Comparison of ENCODE assay signal across 8 cellular contexts in genomic region chr22:42648368-42649260, GRCh38. TPM values are rescaled to one million over a fixed set of nuclear protein-coding genes. Genes with fewer than 3 reads are reported as not detected.
DNase-seq lines count a peak whose midpoint lies in the region; ATAC-seq and TF ChIP-seq lines count a peak whose summit lies in the region.

No MANE protein-coding gene starts in this region.

- no peak for TF ChIP-seq CTCF in OCI-LY7 (conservative IDR thresholded peaks at IDR 0.05; ENCODE audit: low read length)

- H3K9ac ChIP-seq in rectal smooth muscle tissue (ENCODE audit: low read length) = peak overlapping the region; percentile 98

- no peaks in the 10 kb centered on the region for H3K36me3 ChIP-seq in OCI-LY7 (ENCODE audit: insufficient read depth, low read length)
- H3K36me3 ChIP-seq in rectal smooth muscle tissue (ENCODE audit: control insufficient read depth, insufficient read depth, low read length) = no peaks in the 10 kb centered on the region

- peaks cover 23% of the 10 kb centered on the region; the same call in 1 of the 2 replicates for H3K79me2 ChIP-seq in OCI-LY7 (ENCODE audit: insufficient read depth, low read depth, low read length)

- POLR2A ChIA-PET in OCI-LY7 (lab: Charles Lee) = interaction anchor here (0.6 to 1.0 kb wide), 4 partner anchors 11 to 1356 kb away, joined by 3 to 4 read pairs (median 3); no protein-coding TSS in a partner anchor

- CTCF ChIA-PET in OCI-LY7 (lab: Charles Lee; ENCODE audit: unreplicated experiment) = no interaction called here

- no peaks in the 10 kb centered on the region for H3K27me3 ChIP-seq in rectal smooth muscle tissue (ENCODE audit: control insufficient read depth, insufficient read depth, low read length)

- H3K4me1 ChIP-seq in OCI-LY7 (ENCODE audit: insufficient read depth, low read length, poor library complexity, severe bottlenecking) (peaks cover 36% of the 10 kb centered on the region), rectal smooth muscle tissue (ENCODE audit: control insufficient read depth, insufficient read depth, low read length) (peaks cover 39% of the 10 kb centered on the region)

- H3K9me3 Mint-ChIP-seq in activated naive CD8-positive, alpha-beta T cell treated with anti-CD3 and anti-CD28 coated beads, Interleukin-2, amount 50 U/mL, for 24 hours = no peaks in the 10 kb centered on the region

- DNase-seq in DMS 273 (lab: John Stamatoyannopoulos, UW; ENCODE audit: unreplicated experiment) (peak; percentile 66), DMS 273 treated with DMSO at 0.1 percent for 48 hours (lab: John Stamatoyannopoulos, UW) (no peak), OCI-LY7 (ENCODE audit: low spot score) (peak; percentile 52), left ventricle myocardium superior (peak; percentile 80), COR-L47 (lab: John Stamatoyannopoulos, UW) (no peak)
- DNase-seq in activated naive CD8-positive, alpha-beta T cell treated with anti-CD3 and anti-CD28 coated beads, Interleukin-2, amount 50 U/mL, for 24 hours = peak; percentile 38

- TSS peak; percentile 73 for BruUV-seq in OCI-LY7 (replicated peaks; lab: Mats Ljungman, UMichigan)

- H3K27me3 Mint-ChIP-seq in activated naive CD8-positive, alpha-beta T cell treated with anti-CD3 and anti-CD28 coated beads, Interleukin-2, amount 50 U/mL, for 24 hours = no peaks in the 10 kb centered on the region

- peaks cover 39% of the 10 kb centered on the region for H3K4me1 Mint-ChIP-seq in activated naive CD8-positive, alpha-beta T cell treated with anti-CD3 and anti-CD28 coated beads, Interleukin-2, amount 50 U/mL, for 24 hours

- no peaks in the 10 kb centered on the region for H3K9me3 ChIP-seq in OCI-LY7 (ENCODE audit: low read length)

- H3K27ac Mint-ChIP-seq in activated naive CD8-positive, alpha-beta T cell treated with anti-CD3 and anti-CD28 coated beads, Interleukin-2, amount 50 U/mL, for 24 hours = peak overlapping the region; percentile 97

- no peaks in the 10 kb centered on the region for H3K9me2 ChIP-seq in OCI-LY7 (ENCODE audit: insufficient read depth, low read length)

- H3K4me3 ChIP-seq in OCI-LY7 (ENCODE audit: low read depth, low read length, poor library complexity, severe bottlenecking) = peak overlapping the region; percentile 100
- H3K4me3 ChIP-seq in rectal smooth muscle tissue (ENCODE audit: low read length) = peak overlapping the region; percentile 98

- peak overlapping the region; percentile 87 for H3K4me2 ChIP-seq in OCI-LY7 (ENCODE audit: low read length)

- peak; percentile 32 for ATAC-seq in HG02763 (IDR thresholded peaks at IDR 0.05; ENCODE audit: unreplicated experiment)
- peak; percentile 62 for ATAC-seq in activated naive CD8-positive, alpha-beta T cell treated with anti-CD3 and anti-CD28 coated beads, Interleukin-2, amount 50 U/mL, for 24 hours
- peak; percentile 47 for ATAC-seq in left ventricle myocardium superior

- H3K27ac ChIP-seq in OCI-LY7 (ENCODE audit: low read depth, low read length, poor library complexity, severe bottlenecking) (peak overlapping the region; percentile 0), rectal smooth muscle tissue (ENCODE audit: low read depth, low read length) (peak overlapping the region; percentile 85)

- H4K20me1 ChIP-seq in OCI-LY7 (ENCODE audit: insufficient read depth, low read length) = peaks cover 6% of the 10 kb centered on the region; the same call in 1 of the 2 replicates

- no peak overlapping the region for H2AFZ ChIP-seq in OCI-LY7 (ENCODE audit: low read length)

- no peaks in the 10 kb centered on the region for H3K36me3 Mint-ChIP-seq in activated naive CD8-positive, alpha-beta T cell treated with anti-CD3 and anti-CD28 coated beads, Interleukin-2, amount 50 U/mL, for 24 hours (ENCODE audit: low read depth)

- intact Hi-C loops in OCI-LY7 (cut with micrococcal nuclease; ENCODE audit: unreplicated experiment) = loop anchor here (2.0 kb wide), 1 partner anchor 26 kb away; no protein-coding TSS in a partner anchor
- intact Hi-C loops in left ventricle myocardium superior (cut with micrococcal nuclease) = no loop called here

- peak overlapping the region; percentile 100 for H3K4me3 Mint-ChIP-seq in activated naive CD8-positive, alpha-beta T cell treated with anti-CD3 and anti-CD28 coated beads, Interleukin-2, amount 50 U/mL, for 24 hours

RNA-seq across cellular contexts. Expression of gene CYB5R3, which starts 0.6 kb away (rescaled TPM):
- 28.5 and 38.0 TPM in 2 replicates for total RNA-seq in OCI-LY7 (2014; rRNA removed; shearing (Covaris generic))
- total RNA-seq in OCI-LY7 (2022) (68.9 and 74.7 TPM in 2 replicates), left ventricle myocardium superior (283 TPM)

RNA-seq across cellular contexts. Expression of gene ATP5MGL, which starts 8.2 kb away (rescaled TPM):
- 0.92 and 0.93 TPM in 2 replicates for total RNA-seq in OCI-LY7 (2014; rRNA removed; shearing (Covaris generic))
- total RNA-seq in OCI-LY7 (2022) = 1.1 and 1.8 TPM in 2 replicates
- 0.55 TPM for total RNA-seq in left ventricle myocardium superior

RNA-seq across cellular contexts. Expression of gene POLDIP3, which starts 33.9 kb away (rescaled TPM):
- 52.7 and 70.7 TPM in 2 replicates for total RNA-seq in OCI-LY7 (2014; rRNA removed; shearing (Covaris generic))
- 73.5 and 74.1 TPM in 2 replicates for total RNA-seq in OCI-LY7 (2022)
- 39.4 TPM for total RNA-seq in left ventricle myocardium superior

Comparison
In these comparisons a context has a peak if more than half of its experiments do, and no peak if none do; other contexts are left out.
1. DNase-seq: peak in DMS 273 (single experiment), OCI-LY7 (single experiment), activated naive CD8-positive, alpha-beta T cell treated with anti-CD3 and anti-CD28 coated beads, Interleukin-2, amount 50 U/mL, for 24 hours (single experiment) and left ventricle myocardium superior (single experiment); none in DMS 273 treated with DMSO at 0.1 percent for 48 hours (single experiment) and COR-L47 (single experiment).
2. Peak in every context shown above with its lines, with median percentiles within 50 percentile points of each other: ATAC-seq.